Comparison of ENCODE assay signal across 1 cellular context in the genomic region with DNA sequence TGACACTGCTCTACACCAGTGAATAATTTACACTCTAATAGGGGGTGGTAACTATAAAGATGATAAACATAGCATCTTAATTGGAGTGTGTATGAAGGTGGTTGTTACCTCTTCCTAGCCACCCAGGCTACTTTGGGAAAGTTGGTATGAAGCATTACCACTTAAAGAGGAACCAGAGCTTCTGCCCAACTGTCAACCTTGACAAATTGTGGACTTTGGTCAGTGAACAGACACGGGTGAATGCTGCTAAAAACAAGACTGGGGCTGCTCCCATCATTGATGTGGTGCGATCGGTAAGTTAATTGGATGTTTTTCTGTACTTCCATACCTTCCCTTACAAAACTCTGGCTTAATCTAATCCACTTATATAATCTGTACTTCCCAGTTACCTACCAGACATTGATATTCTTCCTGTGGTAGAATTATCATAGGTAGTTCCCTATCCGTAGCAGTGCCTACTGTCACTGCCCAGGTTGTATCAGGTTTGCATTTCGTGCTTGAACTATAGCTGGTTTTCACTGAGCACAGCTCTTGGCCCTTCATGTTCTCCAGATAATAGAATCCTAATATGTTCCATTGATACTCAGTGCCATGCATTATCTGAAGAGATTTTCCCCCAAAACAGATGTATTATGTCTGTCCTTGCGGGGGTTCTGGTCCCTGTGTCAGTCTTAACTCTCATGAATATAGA.
TF ChIP-seq lines count a peak whose summit lies in the region.

No MANE protein-coding gene starts in this region.

TF ChIP-seq in H1, 55 proteins besides CTCF, POLR2A, EP300 and RAD21:
- TF ChIP-seq MAFK (IDR thresholded peaks at IDR 0.05; ENCODE audit: low read depth, low read length) (no peak), CBX5 (IDR thresholded peaks at IDR 0.05; ENCODE audit: low read depth, low read length) (no peak), CEBPB (IDR thresholded peaks at IDR 0.05; ENCODE audit: low read depth, low read length) (no peak), FOSL1 (IDR thresholded peaks at IDR 0.05; ENCODE audit: insufficient read depth, low read depth, low read length) (no peak), ASH2L (IDR thresholded peaks at IDR 0.05; ENCODE audit: low read length) (no peak), SIN3A (conservative IDR thresholded peaks at IDR 0.05 in 1 of 2, IDR thresholded peaks at IDR 0.05 in 1 of 2; ENCODE audit: low read depth in 1 of 2, low read length in 2 of 2) (no peak), RFX5 (IDR thresholded peaks at IDR 0.05; ENCODE audit: borderline replicate concordance, low read depth, low read length) (no peak), KDM1A (IDR thresholded peaks at IDR 0.05; ENCODE audit: borderline replicate concordance, low read length) (no peak), SRF (IDR thresholded peaks at IDR 0.05; ENCODE audit: low read depth, low read length) (no peak), JUND (IDR thresholded peaks at IDR 0.05; ENCODE audit: low read length) (no peak), GTF2F1 (IDR thresholded peaks at IDR 0.05; ENCODE audit: borderline replicate concordance, low read depth, low read length) (no peak), E2F6 (IDR thresholded peaks at IDR 0.05) (no peak), CREB1 (IDR thresholded peaks at IDR 0.05) (no peak), SAP30 (IDR thresholded peaks at IDR 0.05; ENCODE audit: insufficient read depth, insufficient replicate concordance, low read length) (no peak), SIX5 (IDR thresholded peaks at IDR 0.05; ENCODE audit: low read depth, low read length) (no peak)
- TF ChIP-seq, protein P1, sequence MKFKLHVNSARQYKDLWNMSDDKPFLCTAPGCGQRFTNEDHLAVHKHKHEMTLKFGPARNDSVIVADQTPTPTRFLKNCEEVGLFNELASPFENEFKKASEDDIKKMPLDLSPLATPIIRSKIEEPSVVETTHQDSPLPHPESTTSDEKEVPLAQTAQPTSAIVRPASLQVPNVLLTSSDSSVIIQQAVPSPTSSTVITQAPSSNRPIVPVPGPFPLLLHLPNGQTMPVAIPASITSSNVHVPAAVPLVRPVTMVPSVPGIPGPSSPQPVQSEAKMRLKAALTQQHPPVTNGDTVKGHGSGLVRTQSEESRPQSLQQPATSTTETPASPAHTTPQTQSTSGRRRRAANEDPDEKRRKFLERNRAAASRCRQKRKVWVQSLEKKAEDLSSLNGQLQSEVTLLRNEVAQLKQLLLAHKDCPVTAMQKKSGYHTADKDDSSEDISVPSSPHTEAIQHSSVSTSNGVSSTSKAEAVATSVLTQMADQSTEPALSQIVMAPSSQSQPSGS (IDR thresholded peaks at IDR 0.05; ENCODE audit: low read length) = no peak
- TF ChIP-seq, protein P2, sequence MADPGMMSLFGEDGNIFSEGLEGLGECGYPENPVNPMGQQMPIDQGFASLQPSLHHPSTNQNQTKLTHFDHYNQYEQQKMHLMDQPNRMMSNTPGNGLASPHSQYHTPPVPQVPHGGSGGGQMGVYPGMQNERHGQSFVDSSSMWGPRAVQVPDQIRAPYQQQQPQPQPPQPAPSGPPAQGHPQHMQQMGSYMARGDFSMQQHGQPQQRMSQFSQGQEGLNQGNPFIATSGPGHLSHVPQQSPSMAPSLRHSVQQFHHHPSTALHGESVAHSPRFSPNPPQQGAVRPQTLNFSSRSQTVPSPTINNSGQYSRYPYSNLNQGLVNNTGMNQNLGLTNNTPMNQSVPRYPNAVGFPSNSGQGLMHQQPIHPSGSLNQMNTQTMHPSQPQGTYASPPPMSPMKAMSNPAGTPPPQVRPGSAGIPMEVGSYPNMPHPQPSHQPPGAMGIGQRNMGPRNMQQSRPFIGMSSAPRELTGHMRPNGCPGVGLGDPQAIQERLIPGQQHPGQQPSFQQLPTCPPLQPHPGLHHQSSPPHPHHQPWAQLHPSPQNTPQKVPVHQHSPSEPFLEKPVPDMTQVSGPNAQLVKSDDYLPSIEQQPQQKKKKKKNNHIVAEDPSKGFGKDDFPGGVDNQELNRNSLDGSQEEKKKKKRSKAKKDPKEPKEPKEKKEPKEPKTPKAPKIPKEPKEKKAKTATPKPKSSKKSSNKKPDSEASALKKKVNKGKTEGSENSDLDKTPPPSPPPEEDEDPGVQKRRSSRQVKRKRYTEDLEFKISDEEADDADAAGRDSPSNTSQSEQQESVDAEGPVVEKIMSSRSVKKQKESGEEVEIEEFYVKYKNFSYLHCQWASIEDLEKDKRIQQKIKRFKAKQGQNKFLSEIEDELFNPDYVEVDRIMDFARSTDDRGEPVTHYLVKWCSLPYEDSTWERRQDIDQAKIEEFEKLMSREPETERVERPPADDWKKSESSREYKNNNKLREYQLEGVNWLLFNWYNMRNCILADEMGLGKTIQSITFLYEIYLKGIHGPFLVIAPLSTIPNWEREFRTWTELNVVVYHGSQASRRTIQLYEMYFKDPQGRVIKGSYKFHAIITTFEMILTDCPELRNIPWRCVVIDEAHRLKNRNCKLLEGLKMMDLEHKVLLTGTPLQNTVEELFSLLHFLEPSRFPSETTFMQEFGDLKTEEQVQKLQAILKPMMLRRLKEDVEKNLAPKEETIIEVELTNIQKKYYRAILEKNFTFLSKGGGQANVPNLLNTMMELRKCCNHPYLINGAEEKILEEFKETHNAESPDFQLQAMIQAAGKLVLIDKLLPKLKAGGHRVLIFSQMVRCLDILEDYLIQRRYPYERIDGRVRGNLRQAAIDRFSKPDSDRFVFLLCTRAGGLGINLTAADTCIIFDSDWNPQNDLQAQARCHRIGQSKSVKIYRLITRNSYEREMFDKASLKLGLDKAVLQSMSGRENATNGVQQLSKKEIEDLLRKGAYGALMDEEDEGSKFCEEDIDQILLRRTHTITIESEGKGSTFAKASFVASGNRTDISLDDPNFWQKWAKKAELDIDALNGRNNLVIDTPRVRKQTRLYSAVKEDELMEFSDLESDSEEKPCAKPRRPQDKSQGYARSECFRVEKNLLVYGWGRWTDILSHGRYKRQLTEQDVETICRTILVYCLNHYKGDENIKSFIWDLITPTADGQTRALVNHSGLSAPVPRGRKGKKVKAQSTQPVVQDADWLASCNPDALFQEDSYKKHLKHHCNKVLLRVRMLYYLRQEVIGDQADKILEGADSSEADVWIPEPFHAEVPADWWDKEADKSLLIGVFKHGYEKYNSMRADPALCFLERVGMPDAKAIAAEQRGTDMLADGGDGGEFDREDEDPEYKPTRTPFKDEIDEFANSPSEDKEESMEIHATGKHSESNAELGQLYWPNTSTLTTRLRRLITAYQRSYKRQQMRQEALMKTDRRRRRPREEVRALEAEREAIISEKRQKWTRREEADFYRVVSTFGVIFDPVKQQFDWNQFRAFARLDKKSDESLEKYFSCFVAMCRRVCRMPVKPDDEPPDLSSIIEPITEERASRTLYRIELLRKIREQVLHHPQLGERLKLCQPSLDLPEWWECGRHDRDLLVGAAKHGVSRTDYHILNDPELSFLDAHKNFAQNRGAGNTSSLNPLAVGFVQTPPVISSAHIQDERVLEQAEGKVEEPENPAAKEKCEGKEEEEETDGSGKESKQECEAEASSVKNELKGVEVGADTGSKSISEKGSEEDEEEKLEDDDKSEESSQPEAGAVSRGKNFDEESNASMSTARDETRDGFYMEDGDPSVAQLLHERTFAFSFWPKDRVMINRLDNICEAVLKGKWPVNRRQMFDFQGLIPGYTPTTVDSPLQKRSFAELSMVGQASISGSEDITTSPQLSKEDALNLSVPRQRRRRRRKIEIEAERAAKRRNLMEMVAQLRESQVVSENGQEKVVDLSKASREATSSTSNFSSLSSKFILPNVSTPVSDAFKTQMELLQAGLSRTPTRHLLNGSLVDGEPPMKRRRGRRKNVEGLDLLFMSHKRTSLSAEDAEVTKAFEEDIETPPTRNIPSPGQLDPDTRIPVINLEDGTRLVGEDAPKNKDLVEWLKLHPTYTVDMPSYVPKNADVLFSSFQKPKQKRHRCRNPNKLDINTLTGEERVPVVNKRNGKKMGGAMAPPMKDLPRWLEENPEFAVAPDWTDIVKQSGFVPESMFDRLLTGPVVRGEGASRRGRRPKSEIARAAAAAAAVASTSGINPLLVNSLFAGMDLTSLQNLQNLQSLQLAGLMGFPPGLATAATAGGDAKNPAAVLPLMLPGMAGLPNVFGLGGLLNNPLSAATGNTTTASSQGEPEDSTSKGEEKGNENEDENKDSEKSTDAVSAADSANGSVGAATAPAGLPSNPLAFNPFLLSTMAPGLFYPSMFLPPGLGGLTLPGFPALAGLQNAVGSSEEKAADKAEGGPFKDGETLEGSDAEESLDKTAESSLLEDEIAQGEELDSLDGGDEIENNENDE (IDR thresholded peaks at IDR 0.05; ENCODE audit: insufficient replicate concordance, low read length) = no peak
TF ChIP-seq in H1: peak in this region for 0.
